ENCODE assay signal across 8 cellular contexts in genomic region chr3:88149146-88149515, GRCh38. TPM values are rescaled to one million over a fixed set of nuclear protein-coding genes. Genes with fewer than 3 reads are reported as not detected.
DNase-seq lines count a peak whose midpoint lies in the region; ATAC-seq, FAIRE-seq and TF ChIP-seq lines count a peak whose summit lies in the region.

No MANE protein-coding gene starts in this region.

- no peak for TF ChIP-seq CTCF in HFF-Myc (IDR thresholded peaks at IDR 0.05; ENCODE audit: low read depth, low read length, missing control alignments)
- no peak for TF ChIP-seq CTCF in MM.1S (IDR thresholded peaks at IDR 0.05; ENCODE audit: low read length)
- TF ChIP-seq CTCF in cardiac muscle cell (IDR thresholded peaks at IDR 0.05; ENCODE audit: low read depth, low read length): no peak
- TF ChIP-seq CTCF in psoas muscle (IDR thresholded peaks at IDR 0.05): no peak

- peak overlapping the region; percentile 87; the same call in 1 of the 2 replicates for H3K9ac ChIP-seq in MM.1S (ENCODE audit: low read length)

- POLR2A ChIA-PET in activated CD4-positive, alpha-beta memory T cell treated with anti-CD3 and anti-CD28 coated beads for 36 hours (lab: Charles Lee): interaction anchor here (0.8 to 4.1 kb wide), 8 partner anchors 15 to 922 kb away, joined by 3 to 35 read pairs (median 3); partner anchors contain the start of genes CGGBP1, CHMP2B and ZNF654

- peak overlapping the region; percentile 90 for H2AFZ ChIP-seq in MM.1S (ENCODE audit: low read length)

- peak overlapping the region; percentile 62 for H3K4me2 ChIP-seq in MM.1S (ENCODE audit: low read depth, low read length)

- H3K4me1 ChIP-seq in MM.1S (ENCODE audit: low read length) (peaks cover 7% of the 10 kb centered on the region; the same call in 1 of the 2 replicates), cardiac muscle cell (ENCODE audit: low read depth) (peaks cover 7% of the 10 kb centered on the region), psoas muscle (peaks cover 13% of the 10 kb centered on the region)

- ATAC-seq in activated CD4-positive, CD25-positive, alpha-beta regulatory T cell treated with anti-CD3 and anti-CD28 coated beads, Interleukin-2, amount 50 U/mL, for 24 hours: peak; percentile 13 to 19
- ATAC-seq in psoas muscle: peak; percentile 8 to 34 (median 24)

- CTCF ChIA-PET in activated CD4-positive, alpha-beta memory T cell treated with anti-CD3 and anti-CD28 coated beads for 36 hours (lab: Charles Lee): interaction anchor here (0.7 to 4.5 kb wide), 3 partner anchors 15 to 1882 kb away, joined by 3 to 19 read pairs (median 3); no protein-coding TSS in a partner anchor

- no peaks in the 10 kb centered on the region for H3K9me2 ChIP-seq in MM.1S (replicated peaks; ENCODE audit: insufficient read depth, low read length)

- 0% methylated on average over 15 of the region's 15 CpGs for WGBS in psoas muscle, 3 donors

- H3K36me3 ChIP-seq in MM.1S (replicated peaks; ENCODE audit: insufficient read depth, low read length) (peaks cover 1% of the 10 kb centered on the region; the same call in 1 of the 2 replicates), cardiac muscle cell (peaks cover 4% of the 10 kb centered on the region), psoas muscle (ENCODE audit: insufficient read depth in 1 of 2, low read depth in 1 of 2) (peaks cover 0 to 13% of the 10 kb centered on the region in 2 donors)

- H3K27me3 ChIP-seq in MM.1S (replicated peaks; ENCODE audit: insufficient read depth, low read length) (no peaks in the 10 kb centered on the region), cardiac muscle cell (no peaks in the 10 kb centered on the region), psoas muscle (ENCODE audit: insufficient read depth in 3 of 3, low read length in 2 of 3) (no peaks in the 10 kb centered on the region)

- no peaks in the 10 kb centered on the region for H3K27me3 Mint-ChIP-seq in activated CD4-positive, alpha-beta memory T cell treated with anti-CD3 and anti-CD28 coated beads for 36 hours

- intact Hi-C loops in activated CD4-positive, alpha-beta memory T cell treated with anti-CD3 and anti-CD28 coated beads for 36 hours (cut with micrococcal nuclease): loop anchor here (1.0 kb wide), 2 partner anchors 34 to 90 kb away; partner anchors contain the start of genes CGGBP1 and ZNF654
- intact Hi-C loops in psoas muscle (cut with DNase I): no loop called here

- no peaks in the 10 kb centered on the region for H3K9me3 Mint-ChIP-seq in activated CD4-positive, alpha-beta memory T cell treated with anti-CD3 and anti-CD28 coated beads for 36 hours

- no peak for FAIRE-seq in urothelium cell line (lab: Jason Lieb, UNC)

- H3K36me3 Mint-ChIP-seq in activated CD4-positive, alpha-beta memory T cell treated with anti-CD3 and anti-CD28 coated beads for 36 hours: peaks cover 10% of the 10 kb centered on the region

- peak overlapping the region; percentile 98 for H3K27ac Mint-ChIP-seq in activated CD4-positive, alpha-beta memory T cell treated with anti-CD3 and anti-CD28 coated beads for 36 hours

- no peaks in the 10 kb centered on the region for H3K9me3 ChIP-seq in MM.1S (replicated peaks; ENCODE audit: insufficient read depth, low read length)
- no peaks in the 10 kb centered on the region for H3K9me3 ChIP-seq in cardiac muscle cell (ENCODE audit: low read depth)
- H3K9me3 ChIP-seq in psoas muscle: no peaks in the 10 kb centered on the region

- H3K4me1 Mint-ChIP-seq in activated CD4-positive, alpha-beta memory T cell treated with anti-CD3 and anti-CD28 coated beads for 36 hours (ENCODE audit: low read depth): peaks cover 30% of the 10 kb centered on the region

- no peak for DNase-seq in activated CD4-positive, CD25-positive, alpha-beta regulatory T cell treated with anti-CD3 and anti-CD28 coated beads, Interleukin-2, amount 50 U/mL, for 72 hours
- DNase-seq in HFF-Myc (ENCODE audit: extremely low read depth, low read depth) (no peak), MM.1S (peak; percentile 19), cardiac muscle cell (ENCODE audit: low read depth in 1 of 2, low spot score in 1 of 2) (no peak), psoas muscle (no peak), urothelium cell line (ENCODE audit: low spot score) (no peak)
- peak; percentile 58 for DNase-seq in activated CD4-positive, alpha-beta memory T cell treated with anti-CD3 and anti-CD28 coated beads for 36 hours

- H3K79me2 ChIP-seq in MM.1S (ENCODE audit: low read length): peaks cover 50% of the 10 kb centered on the region

- H3K27ac ChIP-seq in MM.1S (ENCODE audit: low read length) (peak overlapping the region; percentile 87; the same call in 1 of the 2 replicates), cardiac muscle cell (peak overlapping the region; percentile 83), psoas muscle (peak overlapping the region; percentile 92)

- H3K4me3 Mint-ChIP-seq in activated CD4-positive, alpha-beta memory T cell treated with anti-CD3 and anti-CD28 coated beads for 36 hours: peak overlapping the region; percentile 96

- H3K4me3 ChIP-seq in HFF-Myc (replicated peaks; ENCODE audit: low read depth, low read length): peak overlapping the region; percentile 87
- H3K4me3 ChIP-seq in MM.1S (ENCODE audit: low read length): peak overlapping the region; percentile 99
- peak overlapping the region; percentile 55 for H3K4me3 ChIP-seq in cardiac muscle cell
- peak overlapping the region; percentile 86 for H3K4me3 ChIP-seq in psoas muscle

- peaks cover 10% of the 10 kb centered on the region for H3F3A ChIP-seq in MM.1S (ENCODE audit: insufficient read depth, low read length)

- no peaks in the 10 kb centered on the region for H4K20me1 ChIP-seq in MM.1S (ENCODE audit: insufficient read depth, low read length)

RNA-seq across cellular contexts. Expression of gene C3orf38, which starts 0.6 kb away (rescaled TPM):
- 10 to 100 TPM; 25.1 to 25.8 TPM for total RNA-seq in activated CD4-positive, alpha-beta memory T cell treated with anti-CD3 and anti-CD28 coated beads for 36 hours
- total RNA-seq in cardiac muscle cell (20.3 and 20.5 TPM in 2 replicates), psoas muscle (10 to 100 TPM in 3 of 4 donors, 1 to 10 TPM in 1; 9.7 to 14.8 (median 11.7) TPM)
- polyA plus RNA-seq in cardiac muscle cell (22.3 and 26.6 TPM in 2 replicates), psoas muscle (10 to 100 TPM in 1 of 3 donors, 1 to 10 TPM in 2; 6.5 to 11.6 (median 6.7) TPM)

Comparison
In these comparisons a context has a peak if more than half of its experiments do, and no peak if none do; other contexts are left out.
1. DNase-seq: peak in MM.1S (single experiment) and activated CD4-positive, alpha-beta memory T cell treated with anti-CD3 and anti-CD28 coated beads for 36 hours (single experiment); none in activated CD4-positive, CD25-positive, alpha-beta regulatory T cell treated with anti-CD3 and anti-CD28 coated beads, Interleukin-2, amount 50 U/mL, for 72 hours (single experiment), HFF-Myc (single experiment), cardiac muscle cell (0 of 2), psoas muscle (0 of 2) and urothelium cell line (single experiment).
2. Peak in every context shown above with its lines, with median percentiles within 50 percentile points of each other: H3K4me3 ChIP-seq and H3K27ac ChIP-seq.